7 cellular contexts compared by ENCODE assay signal in the genomic region with DNA sequence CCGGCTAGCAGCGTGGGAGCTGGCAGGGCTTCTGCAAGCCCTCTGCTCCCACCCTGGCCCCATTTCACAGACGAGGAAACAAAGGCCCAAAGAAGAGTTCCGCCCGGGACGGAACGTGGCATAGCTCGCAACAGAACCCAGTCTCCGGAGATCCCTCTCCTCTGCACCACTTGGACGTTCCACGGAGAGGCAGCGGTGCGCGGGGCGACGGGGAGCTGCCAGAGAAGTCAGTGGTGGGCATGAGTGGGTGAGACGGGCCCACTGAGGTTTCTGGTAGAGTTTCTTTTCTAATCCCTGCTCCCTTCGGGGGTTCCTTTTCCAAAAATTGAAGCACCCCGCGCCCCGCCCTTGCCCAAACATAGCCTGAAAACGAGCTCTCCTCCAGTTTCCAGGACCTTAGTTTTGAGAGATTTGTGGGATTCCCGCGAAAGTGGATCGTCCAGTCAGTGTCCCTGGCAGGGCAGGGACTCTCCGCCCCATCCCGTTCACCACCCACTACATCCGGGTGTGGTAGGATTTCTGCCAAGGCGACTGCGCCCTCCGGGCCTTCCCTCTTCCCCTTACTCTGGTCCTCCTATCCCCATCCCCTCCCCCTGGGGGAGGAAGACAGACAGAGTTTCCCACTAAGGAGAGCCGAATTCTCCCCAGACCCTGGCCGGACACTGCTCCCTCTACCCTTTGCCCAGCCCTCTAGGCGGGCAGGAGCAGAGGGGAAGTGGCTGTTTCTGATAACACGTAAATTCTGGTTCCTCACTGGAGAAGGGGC. TPM values are rescaled to one million over a fixed set of nuclear protein-coding genes. Genes with fewer than 3 reads are reported as not detected.
A peak's percentile ranks its signal among the peaks of the same experiment; 100 is the strongest.
DNase-seq lines count a peak whose midpoint lies in the region; ATAC-seq, FAIRE-seq and TF ChIP-seq lines count a peak whose summit lies in the region.

No MANE protein-coding gene starts in this region.

- no peaks in the 10 kb centered on the region for H3K27me3 ChIP-seq in H9 (ENCODE audit: insufficient read depth, low read length)
- no peaks in the 10 kb centered on the region for H3K27me3 ChIP-seq in OCI-LY3 (ENCODE audit: low read depth, low read length)
- H3K27me3 ChIP-seq in HepG2 (ENCODE audit: control insufficient read depth in 1 of 2, insufficient read depth in 2 of 2, low read length in 2 of 2): peaks cover 4 to 28% of the 10 kb centered on the region in 2 experiments; a peak in 4 of 5 replicates
- H3K27me3 ChIP-seq in stomach smooth muscle (ENCODE audit: control insufficient read depth in 1 of 2, insufficient read depth in 2 of 2, low read length in 2 of 2): peaks cover 0 to 5% of the 10 kb centered on the region in 2 donors

- H3K4me3 Mint-ChIP-seq in H9: peak overlapping the region; percentile 88 to 98

- no peak for TF ChIP-seq RAD21 in HepG2 (CRISPR knock-in tag; IDR thresholded peaks at IDR 0.05)

- in situ Hi-C loops in HepG2 (cut with HindIII; ENCODE audit: extremely low pct_ligation_motif_present, low pct_unique_long_range_greater_than_20kb): loop anchor here (5.0 kb wide), 1 partner anchor 102 kb away; no protein-coding TSS in a partner anchor

- no peak overlapping the region for H3K4ac ChIP-seq in H9 (ENCODE audit: low read depth, low read length)

- peaks cover 23% of the 10 kb centered on the region; the same call in 1 of the 2 replicates for H3K79me2 ChIP-seq in H9 (ENCODE audit: insufficient read depth, low read length)
- peaks cover 44% of the 10 kb centered on the region for H3K79me2 ChIP-seq in OCI-LY3 (ENCODE audit: low read length)
- no peaks in the 10 kb centered on the region for H3K79me2 ChIP-seq in HepG2 (ENCODE audit: insufficient read depth, low read length)

- H3K4me2 ChIP-seq in H9 (ENCODE audit: insufficient read depth, insufficient read length, low read length) (peak overlapping the region; percentile 81), OCI-LY3 (ENCODE audit: low read length) (peak overlapping the region; percentile 93), HepG2 (ENCODE audit: low read depth, low read length) (peak overlapping the region; percentile 98)

- H3K4me1 Mint-ChIP-seq in H9: peaks cover 26 to 31% of the 10 kb centered on the region in 2 experiments

- no CpG with 5 or more reads among the region's 35 CpGs for WGBS in H9 (ENCODE audit: extremely low coverage, insufficient read length, low lambda C conversion rate)
- 28% methylated on average over 23 of the region's 35 CpGs for WGBS in HepG2 (ENCODE audit: low lambda C conversion rate)

- TF ChIP-seq EP300 in HepG2 (IDR thresholded peaks at IDR 0.05; ENCODE audit: low read depth in 2 of 2, low read length in 2 of 2): no peak
- TF ChIP-seq EP300 in HepG2 (CRISPR knock-in tag; IDR thresholded peaks at IDR 0.05; ENCODE audit: borderline replicate concordance): no peak

- no peak overlapping the region for H3K18ac ChIP-seq in H9 (ENCODE audit: insufficient read length, low read depth, low read length)

- no peaks in the 10 kb centered on the region for H3K9me3 Mint-ChIP-seq in H9

- H2BK15ac ChIP-seq in H9 (ENCODE audit: low read depth, low read length): no peak overlapping the region

- FAIRE-seq in HepG2 (lab: Jason Lieb, UNC): no peak

- no peak overlapping the region for H3T11ph ChIP-seq in H9 (ENCODE audit: low read length)

- H3K27ac ChIP-seq in H9 (ENCODE audit: insufficient read length, low read depth, low read length) (no peak overlapping the region), OCI-LY3 (ENCODE audit: low read length) (peak overlapping the region; percentile 68), coronary artery (peak overlapping the region; percentile 74 to 89), HepG2 (ENCODE audit: extremely low read length, insufficient read depth, low read length) (no peak overlapping the region), stomach smooth muscle (ENCODE audit: low read length) (peak overlapping the region; percentile 31)

- peaks cover 0 to 18% (median 10%) of the 10 kb centered on the region in 3 experiments; a peak in 4 of 7 replicates for H3K36me3 Mint-ChIP-seq in H9 (ENCODE audit: insufficient read depth in 1 of 3, low read depth in 3 of 3)

- H3K23me2 ChIP-seq in H9 (ENCODE audit: insufficient read length, low read depth, low read length, poor library complexity, severe bottlenecking): peaks cover 11% of the 10 kb centered on the region

- H3K23ac ChIP-seq in H9 (ENCODE audit: insufficient read length, low read depth, low read length): no peak overlapping the region

- H3K4me1 ChIP-seq in H9 (ENCODE audit: insufficient read depth, low read length) (peaks cover 15% of the 10 kb centered on the region; the same call in 1 of the 2 replicates), OCI-LY3 (ENCODE audit: low read length) (peaks cover 30% of the 10 kb centered on the region), HepG2 (ENCODE audit: insufficient read depth, low read length) (peaks cover 33% of the 10 kb centered on the region), stomach smooth muscle (ENCODE audit: control insufficient read depth, insufficient read depth, low read length) (peaks cover 29% of the 10 kb centered on the region)

- no peak overlapping the region for H3K14ac ChIP-seq in H9 (ENCODE audit: insufficient read depth, low read length)

- H3K4me3 ChIP-seq in OCI-LY3 (ENCODE audit: low read length) (peak overlapping the region; percentile 94), coronary artery (peak overlapping the region; percentile 91), HepG2 (replicated peaks in 1 of 3; ENCODE audit: insufficient read depth in 1 of 3, low read depth in 2 of 3, low read length in 3 of 3) (peak overlapping the region; percentile 62 to 80 (median 73); a peak in 5 of 6 replicates), stomach smooth muscle (ENCODE audit: low read length in 2 of 2) (peak overlapping the region; percentile 75 to 83)

- H2BK5ac ChIP-seq in H9 (ENCODE audit: insufficient read length, low read length): no peak overlapping the region

- H3K36me3 ChIP-seq in OCI-LY3 (replicated peaks; ENCODE audit: low read depth, low read length) (peaks cover 24% of the 10 kb centered on the region), HepG2 (replicated peaks in 1 of 2; ENCODE audit: control insufficient read depth in 1 of 2, insufficient read depth in 2 of 2, low read length in 2 of 2) (no peaks in the 10 kb centered on the region), stomach smooth muscle (ENCODE audit: control insufficient read depth in 2 of 2, insufficient read depth in 2 of 2, low read length in 2 of 2) (no peaks in the 10 kb centered on the region)

- no peaks in the 10 kb centered on the region for H4K20me1 ChIP-seq in H9 (ENCODE audit: control insufficient read depth, insufficient read depth, insufficient read length)
- H4K20me1 ChIP-seq in OCI-LY3 (ENCODE audit: insufficient read depth, low read length): peaks cover 28% of the 10 kb centered on the region
- H4K20me1 ChIP-seq in HepG2 (ENCODE audit: insufficient read depth, low read length): no peaks in the 10 kb centered on the region

- no peak overlapping the region for H4K8ac ChIP-seq in H9 (replicated peaks; ENCODE audit: insufficient read length, low read depth, low read length)

- intact Hi-C loops in HepG2 (cut with micrococcal nuclease; ENCODE audit: unreplicated experiment): loop anchor here (1.0 to 2.0 kb wide), 2 partner anchors 35 to 63 kb away; no protein-coding TSS in a partner anchor

- no peak overlapping the region for H2AK5ac ChIP-seq in H9 (ENCODE audit: insufficient read length, low read length)

- no peak overlapping the region for H4K5ac ChIP-seq in H9 (ENCODE audit: insufficient read length, low read depth, low read length)

- ATAC-seq in HepG2 (peak; percentile 22), GM21825 (IDR thresholded peaks at IDR 0.05; ENCODE audit: unreplicated experiment) (no peak)

- DNase-seq in GM04503 (ENCODE audit: low read depth) (peak; percentile 42), H9 (peak; percentile 56), coronary artery (ENCODE audit: low spot score) (peak; percentile 79), HepG2 (ENCODE audit: low spot score) (no peak)

- peaks cover 26% of the 10 kb centered on the region for H3K27me3 Mint-ChIP-seq in H9 (ENCODE audit: low read depth)

- TF ChIP-seq POLR2A in HepG2 (IDR thresholded peaks at IDR 0.05; ENCODE audit: insufficient read depth in 1 of 2, low read depth in 2 of 2, low read length in 2 of 2): no peak

- H3K9me3 ChIP-seq in H9 (ENCODE audit: control insufficient read depth, low read depth, low read length): no peaks in the 10 kb centered on the region
- H3K9me3 ChIP-seq in OCI-LY3 (ENCODE audit: insufficient read depth, low read length): no peaks in the 10 kb centered on the region
- no peaks in the 10 kb centered on the region for H3K9me3 ChIP-seq in HepG2 (ENCODE audit: low read length)
- H3K9me3 ChIP-seq in stomach smooth muscle (ENCODE audit: control insufficient read depth in 2 of 2, low read length in 2 of 2): no peaks in the 10 kb centered on the region

- H3K56ac ChIP-seq in H9 (ENCODE audit: insufficient read length, low read depth, low read length): no peak overlapping the region

- H2BK120ac ChIP-seq in H9 (ENCODE audit: low read depth, low read length, poor library complexity, severe bottlenecking): no peak overlapping the region

- H4K91ac ChIP-seq in H9 (ENCODE audit: insufficient read length, low read depth, low read length): no peak overlapping the region

- H3K27ac Mint-ChIP-seq in H9: no peak overlapping the region

- no peak; the same call in 1 of the 3 replicates for TF ChIP-seq CTCF in H9 (conservative IDR thresholded peaks at IDR 0.05)
- TF ChIP-seq CTCF in OCI-LY3 (IDR thresholded peaks at IDR 0.05; ENCODE audit: low read depth, low read length): no peak
- peak; percentile 30 for TF ChIP-seq CTCF in coronary artery (IDR thresholded peaks at IDR 0.05)
- no peak for TF ChIP-seq CTCF in HepG2 (CRISPR knock-in tag; IDR thresholded peaks at IDR 0.05)

- POLR2A ChIA-PET in HepG2 (lab: Yijun Ruan, JAX): interaction anchor here (0.7 to 1.7 kb wide), 12 partner anchors 9 to 85 kb away, joined by 3 to 14 read pairs (median 4); no protein-coding TSS in a partner anchor

- CTCF ChIA-PET in HepG2 (lab: Yijun Ruan, JAX; ENCODE audit: low intra/inter-chr PET ratio, low total read pairs): interaction anchor here (1.2 to 2.9 kb wide), 6 partner anchors 17 to 249 kb away, joined by 3 to 16 read pairs (median 4); no protein-coding TSS in a partner anchor

- no peak overlapping the region for H2BK20ac ChIP-seq in H9 (ENCODE audit: low read depth, low read length, poor library complexity, severe bottlenecking)

- no peak overlapping the region for H2AFZ ChIP-seq in H9 (ENCODE audit: low read length)
- H2AFZ ChIP-seq in OCI-LY3 (ENCODE audit: low read depth, low read length): peak overlapping the region; percentile 87
- H2AFZ ChIP-seq in HepG2 (ENCODE audit: low read length): no peak overlapping the region

- H3K79me1 ChIP-seq in H9 (ENCODE audit: insufficient read depth, low read depth, low read length, poor library complexity, severe bottlenecking): no peaks in the 10 kb centered on the region

- no TSS peak for BruUV-seq in HepG2 (replicated peaks; lab: Mats Ljungman, UMichigan)

- no peak overlapping the region for H2BK12ac ChIP-seq in H9 (ENCODE audit: insufficient read length, low read depth, low read length)

- no peak overlapping the region for H3K9ac ChIP-seq in H9 (ENCODE audit: extremely low read depth, insufficient read length, low read length)
- peak overlapping the region; percentile 84 for H3K9ac ChIP-seq in OCI-LY3 (ENCODE audit: low read length)
- no peak overlapping the region for H3K9ac ChIP-seq in HepG2 (ENCODE audit: insufficient read depth, low read depth, low read length)
- peak overlapping the region; percentile 47 to 58 for H3K9ac ChIP-seq in stomach smooth muscle (ENCODE audit: low read length in 2 of 2)

RNA-seq across cellular contexts. Expression of gene NECTIN1, which starts 0.8 kb away (rescaled TPM):
- total RNA-seq in H9 (2021) (113 and 121 TPM in 2 replicates), HepG2 (2016; rRNA removed; fragmentation: Illumina TruSeq; extraction: Trizol) (4.1 and 7.3 TPM in 2 replicates)
- total RNA-seq in HepG2 (2016; cell fraction: cytosol; rRNA removed; fragmentation: Illumina TruSeq; extraction: Trizol; ENCODE audit: low read depth): 1.8 and 2.9 TPM in 2 replicates
- total RNA-seq in HepG2 (2016; cell fraction: insoluble cytoplasmic fraction; rRNA removed; fragmentation: Illumina TruSeq; extraction: Trizol): 4.3 and 5.3 TPM in 2 replicates
- 5.3 and 6.4 TPM in 2 replicates for total RNA-seq in HepG2 (2016; cell fraction: membrane; rRNA removed; fragmentation: Illumina TruSeq; extraction: Trizol)
- 5.4 and 6.5 TPM in 2 replicates for total RNA-seq in HepG2 (2016; cell fraction: nucleus; rRNA removed; fragmentation: Illumina TruSeq; extraction: Trizol)
- polyA plus RNA-seq in HepG2 (2011; rRNA removed): 3.9 and 4.7 TPM in 2 replicates
- 2.3 and 2.9 TPM in 2 replicates for polyA plus RNA-seq in HepG2 (2011; cell fraction: cytosol; rRNA removed)
- polyA plus RNA-seq in HepG2 (2011; cell fraction: nucleus; rRNA removed): 3.6 and 4.2 TPM in 2 replicates
- polyA plus RNA-seq in HepG2 (2012): 3.3 and 4.2 TPM in 2 replicates
- polyA plus RNA-seq in HepG2 (2016; cell fraction: cytosol; fragmentation: Illumina TruSeq; extraction: Trizol; ENCODE audit: low read depth): 1.8 and 1.9 TPM in 2 replicates
- 4.9 and 6.0 TPM in 2 replicates for polyA plus RNA-seq in HepG2 (2016; cell fraction: insoluble cytoplasmic fraction; fragmentation: Illumina TruSeq; extraction: Trizol; ENCODE audit: low read depth)
- polyA plus RNA-seq in HepG2 (2016; cell fraction: membrane; fragmentation: Illumina TruSeq; extraction: Trizol; ENCODE audit: low read depth): 4.1 and 4.8 TPM in 2 replicates
- 9.3 and 9.9 TPM in 2 replicates for polyA plus RNA-seq in HepG2 (2016; cell fraction: nucleus; fragmentation: Illumina TruSeq; extraction: Trizol; ENCODE audit: insufficient read depth, low read depth)
- 4.1 and 6.6 TPM in 2 replicates for polyA minus RNA-seq in HepG2 (2011; rRNA and poly(A)+ RNA removed; ENCODE audit: low replicate concordance)
- polyA minus RNA-seq in HepG2 (2011; cell fraction: cytosol; rRNA and poly(A)+ RNA removed): 3.0 and 4.1 TPM in 2 replicates
- polyA minus RNA-seq in HepG2 (2011; cell fraction: nucleus; rRNA and poly(A)+ RNA removed): 6.1 and 6.6 TPM in 2 replicates

Comparison
In these comparisons a context has a peak if more than half of its experiments do, and no peak if none do; other contexts are left out.
1. H3K27ac ChIP-seq: peak in OCI-LY3 (single experiment), coronary artery (2 of 2) and stomach smooth muscle (single experiment); none in H9 (single experiment) and HepG2 (single experiment).
2. H3K9ac ChIP-seq: peak in OCI-LY3 (single experiment) and stomach smooth muscle (2 of 2); none in H9 (single experiment) and HepG2 (single experiment).
3. RNA of gene NECTIN1, which starts 0.8 kb away (total RNA-seq): 113 to 121 TPM in H9; 1.8 to 7.3 TPM in HepG2; every median in the first group is over 10 times any median in the second.
4. Peak in every context shown above with its lines, with median percentiles within 50 percentile points of each other: H3K4me2 ChIP-seq and H3K4me3 ChIP-seq.